In genomic region chr3:126121074-126121473, GRCh38 we compare ENCODE assay signal across 23 cellular contexts. TPM values are rescaled to one million over a fixed set of nuclear protein-coding genes. Genes with fewer than 3 reads are reported as not detected.
DNase-seq lines count a peak whose midpoint lies in the region; ATAC-seq and TF ChIP-seq lines count a peak whose summit lies in the region.
"Had no signal": no experiment of that assay in that cellular context is flagged by ENCODE, and none has a peak within 500 bp of the region (broad histone marks: within the 10 kb centered on the region; RNA-seq: fewer than 3 reads in every experiment).

No MANE protein-coding gene starts in this region.

- H3K9me3 Mint-ChIP-seq in activated CD8-positive, alpha-beta memory T cell treated with anti-CD3 and anti-CD28 coated beads, Interleukin-2, amount 10 ng/mL, durations not matched to agents 7 days and 5 days (ENCODE audit: low read depth) = no peaks in the 10 kb centered on the region
- H3K9me3 Mint-ChIP-seq in CD14-positive monocyte (no peaks in the 10 kb centered on the region), endodermal cell (no peaks in the 10 kb centered on the region)
- H3K9me3 Mint-ChIP-seq: GM23338 had no signal

- H3K4me2 ChIP-seq in PC-9 = no peak overlapping the region
- H3K4me2 ChIP-seq: BLaER1, GM23338 had no signal

- POLR2A ChIA-PET in PC-9 (lab: Charles Lee; ENCODE audit: unreplicated experiment) = no interaction called here

- no peak overlapping the region for H3K4me3 Mint-ChIP-seq in activated CD8-positive, alpha-beta memory T cell treated with anti-CD3 and anti-CD28 coated beads, Interleukin-2, amount 10 ng/mL, durations not matched to agents 7 days and 5 days
- H3K4me3 Mint-ChIP-seq in CD14-positive monocyte (no peak overlapping the region), endodermal cell (no peak overlapping the region)
- H3K4me3 Mint-ChIP-seq: CD4-positive, alpha-beta memory T cell; GM23338 had no signal

- no peaks in the 10 kb centered on the region for H3K4me1 ChIP-seq in endodermal cell (ENCODE audit: control insufficient read depth, insufficient read depth, low read length)
- no peaks in the 10 kb centered on the region for H3K4me1 ChIP-seq in uterus
- H3K4me1 ChIP-seq in PC-9 (replicated peaks; ENCODE audit: insufficient read depth) = peaks cover 9% of the 10 kb centered on the region; the same call in 1 of the 2 replicates
- H3K4me1 ChIP-seq: BLaER1 had no signal

- no peaks in the 10 kb centered on the region for H3K9me2 ChIP-seq in PC-9 (ENCODE audit: insufficient read depth)

- H3K4me1 Mint-ChIP-seq in activated CD8-positive, alpha-beta memory T cell treated with anti-CD3 and anti-CD28 coated beads, Interleukin-2, amount 10 ng/mL, durations not matched to agents 7 days and 5 days = no peaks in the 10 kb centered on the region
- H3K4me1 Mint-ChIP-seq in CD14-positive monocyte = no peaks in the 10 kb centered on the region
- H3K4me1 Mint-ChIP-seq in endodermal cell = no peaks in the 10 kb centered on the region
- H3K4me1 Mint-ChIP-seq: CD4-positive, alpha-beta memory T cell had no signal

- no peak overlapping the region for H3K9ac ChIP-seq in endodermal cell (ENCODE audit: extremely low read depth, low read length, poor library complexity, severe bottlenecking)
- H3K9ac ChIP-seq: BLaER1 had no signal

- ATAC-seq in activated CD8-positive, alpha-beta memory T cell treated with anti-CD3 and anti-CD28 coated beads, Interleukin-2, amount 10 ng/mL, durations not matched to agents 7 days and 5 days = no peak
- ATAC-seq in sciatic nerve (no peak), GM19455 (IDR thresholded peaks at IDR 0.05; ENCODE audit: unreplicated experiment) (no peak)
- ATAC-seq: GM12878 had no signal

- H3K27me3 ChIP-seq in endodermal cell (ENCODE audit: control insufficient read depth, insufficient read depth, low read length, poor library complexity, severe bottlenecking) (no peaks in the 10 kb centered on the region), uterus (no peaks in the 10 kb centered on the region), PC-9 (ENCODE audit: insufficient read depth, low read depth) (no peaks in the 10 kb centered on the region)
- H3K27me3 ChIP-seq: BLaER1 had no signal

- no peak for TF ChIP-seq POLR2A in uterus (IDR thresholded peaks at IDR 0.05)

- H3K79me2 ChIP-seq in PC-9 (ENCODE audit: low read depth) = no peaks in the 10 kb centered on the region

- intact Hi-C loops in CD14-positive monocyte (cut with micrococcal nuclease) = no loop called here
- intact Hi-C loops in sciatic nerve (cut with DNase I) = no loop called here
- intact Hi-C loops in uterus (cut with DNase I; ENCODE audit: low total_unique reads) = no loop called here
- intact Hi-C loops in PC-9 (cut with micrococcal nuclease; ENCODE audit: unreplicated experiment) = no loop called here

- DNase-seq in activated CD8-positive, alpha-beta memory T cell treated with anti-CD3 and anti-CD28 coated beads, Interleukin-2, amount 10 ng/mL, durations not matched to agents 7 days and 5 days = peak; percentile 9
- DNase-seq in activated CD8-positive, alpha-beta memory T cell treated with anti-CD3 and anti-CD28 coated beads for 24 hours = no peak
- peak; percentile 27 for DNase-seq in CD14-positive monocyte (ENCODE audit: low spot score)
- DNase-seq in endodermal cell = peak; percentile 33
- peak; percentile 13 for DNase-seq in sciatic nerve (ENCODE audit: low spot score)
- DNase-seq in uterus = no peak
- DNase-seq in PC-9 = no peak
- DNase-seq: ACHN; CD4-positive, alpha-beta memory T cell; DND-41; HCEC 1CT; Karpas-422; NCI-H1417; NCI-H1694 treated with DMSO at 0.1 percent for 48 hours; NCI-H2081 treated with DMSO at 0.1 percent for 48 hours; NCI-H2171 treated with DMSO at 0.1 percent for 48 hours; NCI-H524 treated with DMSO at 0.1 percent for 48 hours; NCI-H82 had no signal

- H3F3A ChIP-seq in PC-9 (ENCODE audit: insufficient read depth, low read depth) = no peaks in the 10 kb centered on the region

- H2AFZ ChIP-seq in PC-9 = no peak overlapping the region
- H2AFZ ChIP-seq: GM23338 had no signal

- no peak for TF ChIP-seq CTCF in CD14-positive monocyte (IDR thresholded peaks at IDR 0.05)
- TF ChIP-seq CTCF in endodermal cell (conservative IDR thresholded peaks at IDR 0.05) = no peak
- no peak for TF ChIP-seq CTCF in uterus (IDR thresholded peaks at IDR 0.05)
- no peak for TF ChIP-seq CTCF in PC-9 (conservative IDR thresholded peaks at IDR 0.05)

- no TSS peak for BruUV-seq in PC-9 (replicated peaks; lab: Mats Ljungman, UMichigan)

- 90 to 91% methylated on average over 7 to 9 of the region's 9 CpGs for WGBS in endodermal cell (ENCODE audit: insufficient coverage in 1 of 2, insufficient read length in 1 of 2), 2 experiments

- H4K20me1 ChIP-seq in PC-9 (ENCODE audit: insufficient read depth) = no peaks in the 10 kb centered on the region
- H4K20me1 ChIP-seq: BLaER1 had no signal

- no peaks in the 10 kb centered on the region for H3K36me3 ChIP-seq in endodermal cell (ENCODE audit: control insufficient read depth, insufficient read depth, low read length)
- H3K36me3 ChIP-seq in uterus = no peaks in the 10 kb centered on the region
- H3K36me3 ChIP-seq in PC-9 (ENCODE audit: low read depth) = no peaks in the 10 kb centered on the region
- H3K36me3 ChIP-seq: BLaER1 had no signal

- no peaks in the 10 kb centered on the region for H3K9me3 ChIP-seq in endodermal cell (ENCODE audit: control insufficient read depth, low read length)
- H3K9me3 ChIP-seq in uterus = no peaks in the 10 kb centered on the region
- no peaks in the 10 kb centered on the region for H3K9me3 ChIP-seq in PC-9 (ENCODE audit: insufficient read depth, low read depth)
- H3K9me3 ChIP-seq: BLaER1 had no signal

- CTCF ChIA-PET in activated CD8-positive, alpha-beta memory T cell treated with anti-CD3 and anti-CD28 coated beads, Interleukin-2, amount 10 ng/mL, durations not matched to agents 7 days and 5 days (lab: Charles Lee) = no interaction called here
- CTCF ChIA-PET in PC-9 (lab: Charles Lee) = no interaction called here

- H3K36me3 Mint-ChIP-seq in activated CD8-positive, alpha-beta memory T cell treated with anti-CD3 and anti-CD28 coated beads, Interleukin-2, amount 10 ng/mL, durations not matched to agents 7 days and 5 days = no peaks in the 10 kb centered on the region
- no peaks in the 10 kb centered on the region for H3K36me3 Mint-ChIP-seq in CD14-positive monocyte
- no peaks in the 10 kb centered on the region for H3K36me3 Mint-ChIP-seq in endodermal cell (ENCODE audit: low read depth)
- H3K36me3 Mint-ChIP-seq: CD4-positive, alpha-beta memory T cell had no signal

- no peak overlapping the region for H3K4me3 ChIP-seq in endodermal cell (ENCODE audit: low read length)
- H3K4me3 ChIP-seq in uterus = no peak overlapping the region
- H3K4me3 ChIP-seq in PC-9 = no peak overlapping the region
- H3K4me3 ChIP-seq: BLaER1, GM12878, GM23338 had no signal

- peaks cover 13% of the 10 kb centered on the region for H3K27me3 Mint-ChIP-seq in activated CD8-positive, alpha-beta memory T cell treated with anti-CD3 and anti-CD28 coated beads, Interleukin-2, amount 10 ng/mL, durations not matched to agents 7 days and 5 days
- H3K27me3 Mint-ChIP-seq in CD14-positive monocyte (ENCODE audit: low read depth in 3 of 3) = peaks cover 6 to 11% (median 7%) of the 10 kb centered on the region in 3 donors
- H3K27me3 Mint-ChIP-seq in endodermal cell (ENCODE audit: insufficient read depth) = peaks cover 1% of the 10 kb centered on the region

- H3K27ac ChIP-seq in endodermal cell (ENCODE audit: low read depth, low read length) (no peak overlapping the region), uterus (no peak overlapping the region), PC-9 (no peak overlapping the region)
- H3K27ac ChIP-seq: 22Rv1, BLaER1 had no signal

- H3K27ac Mint-ChIP-seq in activated CD8-positive, alpha-beta memory T cell treated with anti-CD3 and anti-CD28 coated beads, Interleukin-2, amount 10 ng/mL, durations not matched to agents 7 days and 5 days = no peak overlapping the region
- H3K27ac Mint-ChIP-seq in CD14-positive monocyte = no peak overlapping the region
- H3K27ac Mint-ChIP-seq in endodermal cell = no peak overlapping the region
- H3K27ac Mint-ChIP-seq: CD4-positive, alpha-beta memory T cell; GM23338 had no signal

RNA-seq across cellular contexts. Expression of gene SLC41A3, which starts 37.1 kb away (rescaled TPM):
- total RNA-seq in activated CD8-positive, alpha-beta memory T cell treated with anti-CD3 and anti-CD28 coated beads, Interleukin-2, amount 10 ng/mL, durations not matched to agents 7 days and 5 days = 10 to 100 TPM; 22.5 to 23.8 TPM
- 10 to 100 TPM in 1 of 2 donors, 1 to 10 TPM in 1; 2.8 to 13.6 TPM for polyA plus RNA-seq in CD14-positive monocyte
- 10 to 100 TPM; 46.8 to 50.4 TPM for total RNA-seq in endodermal cell
- 48.2 TPM for polyA plus RNA-seq in endodermal cell (2013, experiment 1 of 2)
- 42.7 TPM for polyA plus RNA-seq in endodermal cell (2013, experiment 2 of 2)
- total RNA-seq in sciatic nerve = 42.8 TPM
- 10 to 100 TPM; 65.9 to 94.9 (median 77.4) TPM for total RNA-seq in uterus
- 59.2 and 67.0 TPM in 2 replicates for total RNA-seq in PC-9 (2021)

RNA-seq across cellular contexts. Expression of gene ALDH1L1, which starts 59.3 kb away (rescaled TPM):
- not detected for total RNA-seq in activated CD8-positive, alpha-beta memory T cell treated with anti-CD3 and anti-CD28 coated beads, Interleukin-2, amount 10 ng/mL, durations not matched to agents 7 days and 5 days
- not detected for polyA plus RNA-seq in CD14-positive monocyte
- total RNA-seq in endodermal cell (1 to 10 TPM; 1.0 to 1.6 TPM), sciatic nerve (4.1 TPM), uterus (10 to 100 TPM in 2 of 4 donors, 1 to 10 TPM in 2; 2.1 to 27.3 (median 8.4) TPM), PC-9 (2021) (46.9 and 50.0 TPM in 2 replicates)
- 1.6 TPM for polyA plus RNA-seq in endodermal cell (2013, experiment 1 of 2)
- polyA plus RNA-seq in endodermal cell (2013, experiment 2 of 2) = 0.95 TPM
- total RNA-seq: CD4-positive, alpha-beta memory T cell had no signal
- polyA plus RNA-seq: CD4-positive, alpha-beta memory T cell had no signal

Comparison
In these comparisons a context has a peak if more than half of its experiments do, and no peak if none do; other contexts are left out.
1. DNase-seq: peak in activated CD8-positive, alpha-beta memory T cell treated with anti-CD3 and anti-CD28 coated beads, Interleukin-2, amount 10 ng/mL, durations not matched to agents 7 days and 5 days (single experiment), CD14-positive monocyte (single experiment), endodermal cell (single experiment) and sciatic nerve (single experiment); none in activated CD8-positive, alpha-beta memory T cell treated with anti-CD3 and anti-CD28 coated beads for 24 hours (single experiment), uterus (0 of 2) and PC-9 (0 of 2).